ENCODE assay signal across 21 cellular contexts in the genomic region with DNA sequence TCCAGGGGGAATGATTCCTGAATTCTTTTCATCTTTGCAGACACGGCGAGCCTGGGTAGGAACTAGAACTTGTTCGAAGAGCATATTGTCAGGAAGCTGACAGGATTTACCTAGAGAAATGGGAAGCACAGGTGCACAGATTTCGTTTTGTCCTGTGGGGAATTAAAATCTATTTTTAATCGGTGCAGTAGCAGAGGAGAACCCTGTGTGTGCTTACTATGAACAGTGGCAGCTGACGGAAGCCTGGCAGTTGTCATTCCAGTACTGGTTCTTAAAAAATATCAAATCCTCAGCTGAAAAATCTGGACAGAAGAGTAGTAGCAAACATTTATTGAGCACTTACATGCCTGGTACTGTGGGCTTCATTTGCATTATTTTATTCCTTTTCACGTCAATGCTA.
"Had no signal": no experiment of that assay in that cellular context is flagged by ENCODE, and none has a peak within 500 bp of the region (broad histone marks: within the 10 kb centered on the region; RNA-seq: fewer than 3 reads in every experiment).

No MANE protein-coding gene starts in this region.

- H3K4me3 ChIP-seq: heart right ventricle, hepatocyte, lung, ovary, right lobe of liver, spleen, suprapubic skin, thoracic aorta, tibial artery, upper lobe of right lung had no signal

- H3K9me3 ChIP-seq: heart right ventricle, ovary, right lobe of liver, spleen, suprapubic skin, thoracic aorta, tibial artery, upper lobe of right lung had no signal

- H3K4me2 ChIP-seq: hepatocyte had no signal

- DNase-seq: heart right ventricle; kidney glomerular epithelial cell; left cardiac atrium; mesendoderm; naive thymus-derived CD4-positive, alpha-beta T cell; ovary; retina; right lobe of liver; small intestine; spleen; stimulated activated CD4-positive, alpha-beta T cell treated with anti-CD3 and anti-CD28 coated beads, Interleukin-4, amount 100 ng/mL, for 24 hours; stimulated activated naive CD4-positive, alpha-beta T cell; tibial artery; trophoblast cell; upper lobe of right lung had no signal

- H3K27ac ChIP-seq: heart right ventricle, hepatocyte, ovary, right lobe of liver, spleen, suprapubic skin, thoracic aorta, tibial artery, upper lobe of right lung had no signal

- H3K27me3 ChIP-seq: heart right ventricle, hepatocyte, ovary, right lobe of liver, spleen, suprapubic skin, upper lobe of right lung had no signal

- ATAC-seq: left cardiac atrium; left lobe of liver; naive thymus-derived CD4-positive, alpha-beta T cell; natural killer cell treated with Interleukin-12 subunit alpha and Interleukin-12 subunit beta and Interleukin-15 and Interleukin-18, amount 100 ng/mL, for 72 hours; right lobe of liver; upper lobe of right lung had no signal

- H3K36me3 ChIP-seq: heart right ventricle, ovary, right lobe of liver, spleen, suprapubic skin, thoracic aorta, tibial artery, upper lobe of right lung had no signal

- H3K4me1 ChIP-seq: heart right ventricle, right lobe of liver, spleen, tibial artery, upper lobe of right lung had no signal
